ENCODE assay signal across 1 cellular context in the genomic region with DNA sequence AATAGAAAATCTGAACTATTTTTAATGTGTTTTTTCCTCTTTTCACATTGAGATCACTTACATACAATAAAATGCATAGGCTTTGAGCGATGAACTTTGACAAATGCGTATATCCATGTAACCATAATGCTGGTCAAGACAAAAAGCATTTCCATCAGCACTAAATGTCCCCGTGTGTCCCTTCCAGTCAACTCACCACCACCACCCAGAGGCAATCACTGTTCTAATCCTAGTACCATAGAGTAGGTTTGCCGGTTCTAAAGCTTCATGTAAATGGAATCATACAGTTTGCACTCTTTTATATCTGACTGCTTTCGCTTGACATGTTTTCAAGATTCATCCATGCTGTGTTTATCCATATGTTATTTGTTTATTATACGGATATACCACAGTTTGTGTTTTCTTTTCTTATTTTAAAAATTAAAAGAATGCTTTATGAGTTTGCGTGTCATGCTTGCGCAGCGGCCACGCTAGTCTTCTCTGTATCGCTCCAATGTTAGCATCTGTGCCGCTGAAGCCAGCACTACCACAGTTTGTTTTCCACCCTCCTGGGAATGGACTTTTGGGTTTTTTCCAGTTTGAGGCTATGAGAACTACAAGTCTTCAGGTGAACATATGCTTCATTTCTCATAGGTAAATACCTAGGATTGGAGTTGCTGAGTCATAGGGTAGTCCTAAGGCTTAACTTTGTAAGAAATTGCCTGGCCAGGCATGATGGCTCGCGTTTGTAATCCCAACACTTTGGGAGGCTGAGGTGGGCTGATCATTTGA.
TF ChIP-seq lines count a peak whose summit lies in the region.

No MANE protein-coding gene starts in this region.

TF ChIP-seq in liver, 16 proteins besides CTCF, POLR2A, EP300 and RAD21 (continued from another document):
- TF ChIP-seq SP1 (IDR thresholded peaks at IDR 0.05) (no peak), JUND (IDR thresholded peaks at IDR 0.05) (no peak)
- TF ChIP-seq, protein P1, sequence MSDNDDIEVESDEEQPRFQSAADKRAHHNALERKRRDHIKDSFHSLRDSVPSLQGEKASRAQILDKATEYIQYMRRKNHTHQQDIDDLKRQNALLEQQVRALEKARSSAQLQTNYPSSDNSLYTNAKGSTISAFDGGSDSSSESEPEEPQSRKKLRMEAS (IDR thresholded peaks at IDR 0.05): no peak
